In the genomic region with DNA sequence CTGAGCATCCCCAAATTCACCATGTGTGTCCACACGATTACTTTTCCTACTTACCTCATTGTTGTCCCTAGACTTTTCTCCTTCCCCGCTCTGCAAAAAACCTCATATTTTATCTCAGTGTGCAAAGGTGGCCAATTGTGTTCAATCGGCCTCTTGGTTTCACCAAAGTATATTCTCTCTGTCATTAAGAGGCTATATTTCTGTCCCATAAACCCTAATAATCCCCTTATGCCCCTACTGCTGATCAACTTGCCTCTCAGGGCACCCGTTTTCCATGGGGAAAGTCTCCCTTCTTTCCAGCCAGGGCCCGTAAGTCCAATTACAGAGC, we compare ENCODE assay signal across 13 cellular contexts. TPM values are rescaled to one million over a fixed set of nuclear protein-coding genes. Genes with fewer than 3 reads are reported as not detected.
DNase-seq lines count a peak whose midpoint lies in the region; ATAC-seq and TF ChIP-seq lines count a peak whose summit lies in the region.
"Had no signal": no experiment of that assay in that cellular context is flagged by ENCODE, and none has a peak within 500 bp of the region (broad histone marks: within the 10 kb centered on the region; RNA-seq: fewer than 3 reads in every experiment).

No MANE protein-coding gene starts in this region.

- TF ChIP-seq CTCF in CD8-positive, alpha-beta T cell (IDR thresholded peaks at IDR 0.05) = no peak

- peak overlapping the region; percentile 75 to 93 (median 88) for H3K4me3 Mint-ChIP-seq in CD4-positive, CD25-positive, alpha-beta regulatory T cell
- H3K4me3 Mint-ChIP-seq in CD8-positive, alpha-beta T cell = peak overlapping the region; percentile 89
- peak overlapping the region; percentile 72 for H3K4me3 Mint-ChIP-seq in activated CD4-positive, alpha-beta memory T cell treated with anti-CD3 and anti-CD28 coated beads for 36 hours
- peak overlapping the region; percentile 87 to 95 (median 92) for H3K4me3 Mint-ChIP-seq in naive thymus-derived CD8-positive, alpha-beta T cell
- H3K4me3 Mint-ChIP-seq: mesothelial cell of epicardium, neural progenitor cell had no signal

- H3K27me3 Mint-ChIP-seq in CD4-positive, CD25-positive, alpha-beta regulatory T cell = peaks cover 45% of the 10 kb centered on the region
- H3K27me3 Mint-ChIP-seq in CD8-positive, alpha-beta T cell (ENCODE audit: low read depth) = peaks cover 20% of the 10 kb centered on the region
- peaks cover 29% of the 10 kb centered on the region for H3K27me3 Mint-ChIP-seq in activated CD4-positive, alpha-beta memory T cell treated with anti-CD3 and anti-CD28 coated beads for 36 hours
- H3K27me3 Mint-ChIP-seq in naive thymus-derived CD8-positive, alpha-beta T cell = peaks cover 14 to 32% (median 21%) of the 10 kb centered on the region in 5 donors

- peaks cover 18% of the 10 kb centered on the region for H3K27me3 ChIP-seq in CD4-positive, CD25-positive, alpha-beta regulatory T cell (ENCODE audit: control insufficient read depth, insufficient read depth, low read length)
- no peaks in the 10 kb centered on the region for H3K27me3 ChIP-seq in CD8-positive, alpha-beta T cell (ENCODE audit: insufficient read depth, low read length)

- peaks cover 0 to 29% (median 13%) of the 10 kb centered on the region in 4 donors for H3K4me1 Mint-ChIP-seq in CD4-positive, CD25-positive, alpha-beta regulatory T cell
- peaks cover 19% of the 10 kb centered on the region for H3K4me1 Mint-ChIP-seq in CD8-positive, alpha-beta T cell (ENCODE audit: low read depth)
- peaks cover 19% of the 10 kb centered on the region for H3K4me1 Mint-ChIP-seq in activated CD4-positive, alpha-beta memory T cell treated with anti-CD3 and anti-CD28 coated beads for 36 hours (ENCODE audit: low read depth)
- H3K4me1 Mint-ChIP-seq in naive thymus-derived CD8-positive, alpha-beta T cell = peaks cover 14 to 24% (median 15%) of the 10 kb centered on the region in 4 donors
- H3K4me1 Mint-ChIP-seq: mesothelial cell of epicardium had no signal

- POLR2A ChIA-PET in CD8-positive, alpha-beta T cell (lab: Charles Lee) = no interaction called here
- POLR2A ChIA-PET in activated CD4-positive, alpha-beta memory T cell treated with anti-CD3 and anti-CD28 coated beads for 36 hours (lab: Charles Lee) = interaction anchor here (0.6 kb wide), 1 partner anchor 398 kb away, joined by 4 read pairs; no protein-coding TSS in a partner anchor
- POLR2A ChIA-PET in naive thymus-derived CD8-positive, alpha-beta T cell (lab: Charles Lee) = interaction anchor here (1.1 kb wide), 1 partner anchor 212 kb away, joined by 3 read pairs; no protein-coding TSS in a partner anchor

- H3K4me3 ChIP-seq in CD4-positive, CD25-positive, alpha-beta regulatory T cell (ENCODE audit: low read depth, low read length) = peak overlapping the region; percentile 55
- no peak overlapping the region for H3K4me3 ChIP-seq in CD8-positive, alpha-beta T cell (ENCODE audit: low read depth, low read length)
- H3K4me3 ChIP-seq: neural progenitor cell had no signal

- H3K27ac Mint-ChIP-seq in CD4-positive, CD25-positive, alpha-beta regulatory T cell = peak overlapping the region in 2 of 3 donors; percentile 6 to 89
- no peak overlapping the region for H3K27ac Mint-ChIP-seq in CD8-positive, alpha-beta T cell
- no peak overlapping the region for H3K27ac Mint-ChIP-seq in activated CD4-positive, alpha-beta memory T cell treated with anti-CD3 and anti-CD28 coated beads for 36 hours
- H3K27ac Mint-ChIP-seq in naive thymus-derived CD8-positive, alpha-beta T cell = peak overlapping the region in 8 of 10 donors; percentile 5 to 68 (median 33)
- H3K27ac Mint-ChIP-seq: activated naive CD8-positive, alpha-beta T cell treated with anti-CD3 and anti-CD28 coated beads, Interleukin-2, amount 10 ng/mL, durations not matched to agents 7 days and 5 days; activated T-cell treated with anti-CD3 and anti-CD28 coated beads, Interleukin-2, amount 50 U/mL, for 24 hours; mesothelial cell of epicardium; neural progenitor cell had no signal

- H3K27ac ChIP-seq in CD4-positive, CD25-positive, alpha-beta regulatory T cell (ENCODE audit: insufficient read depth, low read length, poor library complexity, severe bottlenecking) = no peak overlapping the region
- H3K27ac ChIP-seq in CD8-positive, alpha-beta T cell (ENCODE audit: low read depth, low read length) = no peak overlapping the region
- H3K27ac ChIP-seq: neural progenitor cell had no signal

- peaks cover 18% of the 10 kb centered on the region for H3K4me1 ChIP-seq in CD4-positive, CD25-positive, alpha-beta regulatory T cell (ENCODE audit: control insufficient read depth, insufficient read depth, low read length, poor library complexity, severe bottlenecking)
- H3K4me1 ChIP-seq in CD8-positive, alpha-beta T cell (ENCODE audit: insufficient read depth, low read length) = peaks cover 17% of the 10 kb centered on the region
- H3K4me1 ChIP-seq: neural progenitor cell had no signal

- H3K36me3 ChIP-seq in CD4-positive, CD25-positive, alpha-beta regulatory T cell (ENCODE audit: control insufficient read depth, insufficient read depth, low read length) = peaks cover 15% of the 10 kb centered on the region
- H3K36me3 ChIP-seq in CD8-positive, alpha-beta T cell (ENCODE audit: insufficient read depth, low read length) = peaks cover 16% of the 10 kb centered on the region
- H3K36me3 ChIP-seq: neural progenitor cell had no signal

- H3K9me3 Mint-ChIP-seq in CD4-positive, CD25-positive, alpha-beta regulatory T cell = peaks cover 0 to 2% (median 0%) of the 10 kb centered on the region in 7 donors
- H3K9me3 Mint-ChIP-seq in CD8-positive, alpha-beta T cell = no peaks in the 10 kb centered on the region
- no peaks in the 10 kb centered on the region for H3K9me3 Mint-ChIP-seq in activated CD4-positive, alpha-beta memory T cell treated with anti-CD3 and anti-CD28 coated beads for 36 hours
- peaks cover 0 to 1% (median 0%) of the 10 kb centered on the region in 9 donors for H3K9me3 Mint-ChIP-seq in naive thymus-derived CD8-positive, alpha-beta T cell
- H3K9me3 Mint-ChIP-seq: activated T-cell treated with anti-CD3 and anti-CD28 coated beads, Interleukin-2, amount 50 U/mL, for 24 hours; neural progenitor cell had no signal

- no peak for DNase-seq in CD4-positive, CD25-positive, alpha-beta regulatory T cell
- DNase-seq in CD8-positive, alpha-beta T cell = no peak
- no peak for DNase-seq in activated CD4-positive, alpha-beta memory T cell treated with anti-CD3 and anti-CD28 coated beads for 36 hours
- DNase-seq in naive thymus-derived CD8-positive, alpha-beta T cell = no peak
- DNase-seq in NOMO-1 treated with dmso at 0.1 percent for 144 hours (lab: John Stamatoyannopoulos, UW; ENCODE audit: unreplicated experiment) = no peak
- DNase-seq in NCI-H446 treated with DMSO at 0.1 percent for 48 hours (lab: John Stamatoyannopoulos, UW) = no peak
- no peak for DNase-seq in SKM-1 treated with dmso at 0.1 percent for 144 hours (lab: John Stamatoyannopoulos, UW; ENCODE audit: unreplicated experiment)

- peaks cover 0 to 4% of the 10 kb centered on the region in 2 experiments for H3K9me3 ChIP-seq in CD4-positive, CD25-positive, alpha-beta regulatory T cell (ENCODE audit: control insufficient read depth in 2 of 2, low read length in 2 of 2)
- no peaks in the 10 kb centered on the region for H3K9me3 ChIP-seq in CD8-positive, alpha-beta T cell (ENCODE audit: low read length)

- ATAC-seq in CD4-positive, CD25-positive, alpha-beta regulatory T cell (ENCODE audit: low read depth in 2 of 2) = no peak
- ATAC-seq in CD8-positive, alpha-beta T cell = no peak
- ATAC-seq in naive thymus-derived CD8-positive, alpha-beta T cell = no peak

- H3K36me3 Mint-ChIP-seq in CD4-positive, CD25-positive, alpha-beta regulatory T cell = peaks cover 14% of the 10 kb centered on the region
- H3K36me3 Mint-ChIP-seq in CD8-positive, alpha-beta T cell = peaks cover 20% of the 10 kb centered on the region
- H3K36me3 Mint-ChIP-seq in activated CD4-positive, alpha-beta memory T cell treated with anti-CD3 and anti-CD28 coated beads for 36 hours = peaks cover 11% of the 10 kb centered on the region
- peaks cover 0 to 14% (median 5%) of the 10 kb centered on the region in 3 donors for H3K36me3 Mint-ChIP-seq in naive thymus-derived CD8-positive, alpha-beta T cell

- CTCF ChIA-PET in CD8-positive, alpha-beta T cell (lab: Charles Lee) = interaction anchor here (0.7 to 1.1 kb wide), 3 partner anchors 20 to 242 kb away, joined by 3 to 4 read pairs (median 3); no protein-coding TSS in a partner anchor
- CTCF ChIA-PET in activated CD4-positive, alpha-beta memory T cell treated with anti-CD3 and anti-CD28 coated beads for 36 hours (lab: Charles Lee) = interaction anchor here (0.8 to 1.3 kb wide), 8 partner anchors 9 to 251 kb away, joined by 3 to 7 read pairs (median 4); partner anchors contain the start of genes CES3, FBXL8, HSF4 and TRADD

- intact Hi-C loops in CD8-positive, alpha-beta T cell (cut with DNase I, micrococcal nuclease) = loop anchor here (1.0 to 2.0 kb wide), 6 partner anchors 13 to 250 kb away; partner anchors contain the start of genes FBXL8 (in 2 of the 2), TRADD (in 2 of the 2), CIAO2B (in 1 of the 2) and CMTM4 (in 1 of the 2)
- intact Hi-C loops in activated CD4-positive, alpha-beta memory T cell treated with anti-CD3 and anti-CD28 coated beads for 36 hours (cut with micrococcal nuclease) = loop anchor here (2.0 kb wide), 2 partner anchors 52 to 212 kb away; partner anchors contain the start of genes FBXL8 and TRADD

RNA-seq across cellular contexts. Expression of gene CES2, which starts 11.6 kb away (rescaled TPM):
- total RNA-seq in CD4-positive, CD25-positive, alpha-beta regulatory T cell = 35.4 TPM
- polyA plus RNA-seq in CD4-positive, CD25-positive, alpha-beta regulatory T cell = 10 to 100 TPM; 19.3 to 22.5 (median 19.7) TPM
- total RNA-seq in CD8-positive, alpha-beta T cell = 10 to 100 TPM; 62.9 to 67.0 TPM
- 10 to 100 TPM; 32.5 to 32.7 TPM for total RNA-seq in activated CD4-positive, alpha-beta memory T cell treated with anti-CD3 and anti-CD28 coated beads for 36 hours
- total RNA-seq in naive thymus-derived CD8-positive, alpha-beta T cell = 10 to 100 TPM; 56.7 to 62.7 TPM
- 10 to 100 TPM; 21.1 to 31.2 (median 31.2) TPM for polyA plus RNA-seq in naive thymus-derived CD8-positive, alpha-beta T cell

RNA-seq across cellular contexts. Expression of gene CIAO2B, which starts 12.7 kb away (rescaled TPM):
- 64.6 TPM for total RNA-seq in CD4-positive, CD25-positive, alpha-beta regulatory T cell
- 100 to 1,000 TPM; 126 to 161 (median 147) TPM for polyA plus RNA-seq in CD4-positive, CD25-positive, alpha-beta regulatory T cell
- total RNA-seq in CD8-positive, alpha-beta T cell = 10 to 100 TPM; 55.0 to 58.2 TPM
- total RNA-seq in activated CD4-positive, alpha-beta memory T cell treated with anti-CD3 and anti-CD28 coated beads for 36 hours = 100 to 1,000 TPM; 195 to 204 TPM
- total RNA-seq in naive thymus-derived CD8-positive, alpha-beta T cell = 10 to 100 TPM; 57.6 to 64.4 TPM
- 100 to 1,000 TPM in 1 of 3 donors, 10 to 100 TPM in 2; 86.1 to 110 (median 91.3) TPM for polyA plus RNA-seq in naive thymus-derived CD8-positive, alpha-beta T cell

RNA-seq across cellular contexts. Expression of gene CES3, which starts 14.1 kb away (rescaled TPM):
- total RNA-seq in CD4-positive, CD25-positive, alpha-beta regulatory T cell = 0.74 TPM
- polyA plus RNA-seq in CD4-positive, CD25-positive, alpha-beta regulatory T cell = under 1 TPM; 0.10 to 0.29 (median 0.26) TPM
- 1 to 10 TPM in 1 of 2 experiments, under 1 TPM in 1; 0.71 to 1.2 TPM for total RNA-seq in CD8-positive, alpha-beta T cell
- 1 to 10 TPM; 1.6 to 3.0 TPM for total RNA-seq in activated CD4-positive, alpha-beta memory T cell treated with anti-CD3 and anti-CD28 coated beads for 36 hours
- total RNA-seq in naive thymus-derived CD8-positive, alpha-beta T cell = under 1 TPM; 0.10 to 0.16 TPM
- not detected for polyA plus RNA-seq in naive thymus-derived CD8-positive, alpha-beta T cell

RNA-seq across cellular contexts. Expression of gene RRAD, which starts 21.6 kb away (rescaled TPM):
- 0.35 TPM for total RNA-seq in CD4-positive, CD25-positive, alpha-beta regulatory T cell
- not detected for polyA plus RNA-seq in CD4-positive, CD25-positive, alpha-beta regulatory T cell
- total RNA-seq in CD8-positive, alpha-beta T cell = under 1 TPM; 0.67 to 0.76 TPM
- total RNA-seq in activated CD4-positive, alpha-beta memory T cell treated with anti-CD3 and anti-CD28 coated beads for 36 hours = under 1 TPM; 0.48 to 0.65 TPM
- total RNA-seq in naive thymus-derived CD8-positive, alpha-beta T cell = under 1 TPM in 1 of 2 experiments, not detected in 1; 0.55 TPM
- not detected for polyA plus RNA-seq in naive thymus-derived CD8-positive, alpha-beta T cell

RNA-seq across cellular contexts. Expression of gene CDH16, which starts 28.3 kb away (rescaled TPM):
- not detected for total RNA-seq in CD4-positive, CD25-positive, alpha-beta regulatory T cell
- not detected for polyA plus RNA-seq in CD4-positive, CD25-positive, alpha-beta regulatory T cell
- total RNA-seq in CD8-positive, alpha-beta T cell = not detected
- not detected for total RNA-seq in activated CD4-positive, alpha-beta memory T cell treated with anti-CD3 and anti-CD28 coated beads for 36 hours
- not detected for total RNA-seq in naive thymus-derived CD8-positive, alpha-beta T cell
- polyA plus RNA-seq in naive thymus-derived CD8-positive, alpha-beta T cell = not detected
- total RNA-seq: activated naive CD8-positive, alpha-beta T cell treated with anti-CD3 and anti-CD28 coated beads, Interleukin-2, amount 10 ng/mL, durations not matched to agents 7 days and 5 days; fibroblast of lung; mesothelial cell of epicardium; ureter had no signal
- polyA plus RNA-seq: fibroblast of lung had no signal

Comparison
In these comparisons a context has a peak if more than half of its experiments do, and no peak if none do; other contexts are left out.
1. H3K27ac Mint-ChIP-seq: peak in CD4-positive, CD25-positive, alpha-beta regulatory T cell (2 of 3) and naive thymus-derived CD8-positive, alpha-beta T cell (8 of 10); none in CD8-positive, alpha-beta T cell (single experiment) and activated CD4-positive, alpha-beta memory T cell treated with anti-CD3 and anti-CD28 coated beads for 36 hours (single experiment).
2. Peak in every context shown above with its lines, with median percentiles within 50 percentile points of each other: H3K4me3 Mint-ChIP-seq.